In the genomic region with DNA sequence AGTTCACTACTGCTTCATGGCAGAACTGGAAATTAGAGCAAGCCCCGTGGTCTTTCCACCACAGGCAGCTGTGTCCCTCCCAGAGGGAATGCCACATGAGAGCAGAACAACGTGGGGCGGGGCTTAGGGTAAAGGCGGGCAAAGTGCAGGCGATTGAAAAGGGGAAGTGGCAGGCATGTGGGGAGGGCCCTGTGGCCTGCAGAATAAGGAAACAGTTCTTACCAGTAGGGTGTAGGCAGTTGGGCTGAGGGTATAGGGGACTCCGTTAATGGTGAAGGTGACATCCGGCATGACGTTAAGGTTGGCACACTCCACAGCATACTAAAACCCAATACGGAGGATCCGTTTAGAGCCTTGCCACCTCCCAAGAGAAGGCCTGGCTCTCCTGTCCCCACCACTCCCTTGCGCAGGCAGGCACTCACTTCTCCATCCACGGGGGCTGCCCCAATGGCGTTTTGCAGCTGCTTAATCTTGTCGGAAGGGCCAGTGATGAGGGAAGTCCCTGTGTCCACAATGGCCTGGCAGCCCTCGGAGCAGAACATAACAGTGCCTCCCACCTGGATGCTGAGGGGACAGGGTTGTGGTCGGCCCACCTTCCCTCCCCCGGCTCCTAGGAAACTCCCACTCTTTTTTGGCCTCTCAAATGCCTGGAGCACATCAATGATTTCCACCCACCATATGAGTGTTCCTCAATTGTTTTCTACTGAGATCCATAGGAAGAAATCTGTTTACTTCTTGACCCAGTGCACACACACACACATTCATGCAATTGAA, we compare ENCODE assay signal across 8 cellular contexts. TPM values are rescaled to one million over a fixed set of nuclear protein-coding genes. Genes with fewer than 3 reads are reported as not detected.
DNase-seq lines count a peak whose midpoint lies in the region; ATAC-seq and TF ChIP-seq lines count a peak whose summit lies in the region.

No MANE protein-coding gene starts in this region.

- CTCF ChIA-PET in activated CD4-positive, alpha-beta T cell treated with anti-CD3 and anti-CD28 coated beads, Interleukin-2, amount 10 ng/mL, durations not matched to agents 7 days and 5 days (lab: Charles Lee), result interaction anchor here (1.0 to 1.1 kb wide), 3 partner anchors 9 to 22 kb away, joined by 3 read pairs; a partner anchor contains a TSS

- H3K27me3 ChIP-seq in HL-60 (ENCODE audit: insufficient read depth, poor library complexity, severe bottlenecking), result no peaks in the 10 kb centered on the region
- H3K27me3 ChIP-seq in upper lobe of right lung, result no peaks in the 10 kb centered on the region

- H3K9me3 ChIP-seq in upper lobe of right lung, result no peaks in the 10 kb centered on the region

- H3K27me3 Mint-ChIP-seq in activated CD4-positive, alpha-beta T cell treated with anti-CD3 and anti-CD28 coated beads, Interleukin-2, amount 10 ng/mL, durations not matched to agents 7 days and 5 days, result no peaks in the 10 kb centered on the region

- H3K4me3 Mint-ChIP-seq in activated CD4-positive, alpha-beta T cell treated with anti-CD3 and anti-CD28 coated beads, Interleukin-2, amount 10 ng/mL, durations not matched to agents 7 days and 5 days, result no peak overlapping the region

- no peaks in the 10 kb centered on the region for H3K4me1 ChIP-seq in upper lobe of right lung

- H3K27ac Mint-ChIP-seq in activated CD4-positive, alpha-beta T cell treated with anti-CD3 and anti-CD28 coated beads, Interleukin-2, amount 10 ng/mL, durations not matched to agents 7 days and 5 days, result peak overlapping the region; percentile 66

- intact Hi-C loops in left colon (cut with DNase I, micrococcal nuclease), result no loop called here
- intact Hi-C loops in upper lobe of right lung (cut with DNase I), result no loop called here

- peak overlapping the region; percentile 89 for H3K27ac ChIP-seq in HL-60 (replicated peaks)
- peak overlapping the region; percentile 18 for H3K27ac ChIP-seq in upper lobe of right lung

- H3K4me1 Mint-ChIP-seq in activated CD4-positive, alpha-beta T cell treated with anti-CD3 and anti-CD28 coated beads, Interleukin-2, amount 10 ng/mL, durations not matched to agents 7 days and 5 days, result peaks cover 28% of the 10 kb centered on the region

- no peaks in the 10 kb centered on the region for H3K36me3 ChIP-seq in upper lobe of right lung

- no peaks in the 10 kb centered on the region for H3K9me3 Mint-ChIP-seq in activated CD4-positive, alpha-beta T cell treated with anti-CD3 and anti-CD28 coated beads, Interleukin-2, amount 10 ng/mL, durations not matched to agents 7 days and 5 days

- DNase-seq in HL-60 (ENCODE audit: low read depth in 1 of 2, low spot score in 1 of 2), result peak; percentile 83 to 99
- peak; percentile 42 for DNase-seq in activated CD4-positive, alpha-beta T cell treated with anti-CD3 and anti-CD28 coated beads, Interleukin-2, amount 10 ng/mL, durations not matched to agents 7 days and 5 days
- peak; percentile 90 to 93 for DNase-seq in left colon
- DNase-seq in upper lobe of right lung, result peak; percentile 90
- DNase-seq in NCI-H1092 treated with DMSO at 0.1 percent for 48 hours (lab: John Stamatoyannopoulos, UW), result no peak
- DNase-seq in HK-2 (ENCODE audit: unreplicated experiment), result no peak

- TF ChIP-seq CTCF in GM12874 (IDR thresholded peaks at IDR 0.05; ENCODE audit: insufficient read depth, low read depth, low read length) (0 out of 2 replicates have a peak, but pooled peaks have one; percentile 1), HL-60 (IDR thresholded peaks at IDR 0.05; ENCODE audit: insufficient read depth, low read length) (no peak), upper lobe of right lung (IDR thresholded peaks at IDR 0.05) (no peak)

- H3K4me3 ChIP-seq in HL-60 (replicated peaks; ENCODE audit: insufficient read depth, low read length) (no peak overlapping the region), upper lobe of right lung (no peak overlapping the region)

- POLR2A ChIA-PET in activated CD4-positive, alpha-beta T cell treated with anti-CD3 and anti-CD28 coated beads, Interleukin-2, amount 10 ng/mL, durations not matched to agents 7 days and 5 days (lab: Charles Lee), result no interaction called here

- H3K36me3 Mint-ChIP-seq in activated CD4-positive, alpha-beta T cell treated with anti-CD3 and anti-CD28 coated beads, Interleukin-2, amount 10 ng/mL, durations not matched to agents 7 days and 5 days (ENCODE audit: low read depth), result no peaks in the 10 kb centered on the region

- peak; percentile 95 for ATAC-seq in GM21515 (IDR thresholded peaks at IDR 0.05; ENCODE audit: unreplicated experiment)
- peak; percentile 99 for ATAC-seq in left colon
- ATAC-seq in upper lobe of right lung, result peak; percentile 97

RNA-seq across cellular contexts. Expression of a gene that starts 9.1 kb away (rescaled TPM):
- total RNA-seq in activated CD4-positive, alpha-beta T cell treated with anti-CD3 and anti-CD28 coated beads, Interleukin-2, amount 10 ng/mL, durations not matched to agents 7 days and 5 days, result not detected
- total RNA-seq in left colon (1 to 10 TPM in 1 of 2 donors, under 1 TPM in 1; 0.34 to 2.3 TPM), upper lobe of right lung (7.0 TPM)

RNA-seq across cellular contexts. Expression of a gene that starts 11.4 kb away (rescaled TPM):
- total RNA-seq in activated CD4-positive, alpha-beta T cell treated with anti-CD3 and anti-CD28 coated beads, Interleukin-2, amount 10 ng/mL, durations not matched to agents 7 days and 5 days, result not detected
- total RNA-seq in left colon (10 to 100 TPM; 20.7 to 57.4 TPM), upper lobe of right lung (85.8 TPM)

RNA-seq across cellular contexts. Expression of a gene that starts 40.7 kb away (rescaled TPM):
- total RNA-seq in activated CD4-positive, alpha-beta T cell treated with anti-CD3 and anti-CD28 coated beads, Interleukin-2, amount 10 ng/mL, durations not matched to agents 7 days and 5 days, result not detected
- total RNA-seq in left colon (1 to 10 TPM in 1 of 2 donors, under 1 TPM in 1; 0.43 to 1.6 TPM), upper lobe of right lung (17.3 TPM)

Comparison
In these comparisons a context has a peak if more than half of its experiments do, and no peak if none do; other contexts are left out.
1. DNase-seq: peak in HL-60 (2 of 2), activated CD4-positive, alpha-beta T cell treated with anti-CD3 and anti-CD28 coated beads, Interleukin-2, amount 10 ng/mL, durations not matched to agents 7 days and 5 days (single experiment), left colon (2 of 2) and upper lobe of right lung (single experiment); none in NCI-H1092 treated with DMSO at 0.1 percent for 48 hours (single experiment) and HK-2 (single experiment).
2. RNA of a gene that starts 11.4 kb away (total RNA-seq): 85.8 TPM in upper lobe of right lung (single experiment) and 20.7 to 57.4 TPM in left colon; not detected in activated CD4-positive, alpha-beta T cell treated with anti-CD3 and anti-CD28 coated beads, Interleukin-2, amount 10 ng/mL, durations not matched to agents 7 days and 5 days; every median in the first group is over 10 times any median in the second.
3. Peak in every context shown above with its lines, with median percentiles within 50 percentile points of each other: ATAC-seq.